ENCODE assay signal across 8 cellular contexts in the genomic region with DNA sequence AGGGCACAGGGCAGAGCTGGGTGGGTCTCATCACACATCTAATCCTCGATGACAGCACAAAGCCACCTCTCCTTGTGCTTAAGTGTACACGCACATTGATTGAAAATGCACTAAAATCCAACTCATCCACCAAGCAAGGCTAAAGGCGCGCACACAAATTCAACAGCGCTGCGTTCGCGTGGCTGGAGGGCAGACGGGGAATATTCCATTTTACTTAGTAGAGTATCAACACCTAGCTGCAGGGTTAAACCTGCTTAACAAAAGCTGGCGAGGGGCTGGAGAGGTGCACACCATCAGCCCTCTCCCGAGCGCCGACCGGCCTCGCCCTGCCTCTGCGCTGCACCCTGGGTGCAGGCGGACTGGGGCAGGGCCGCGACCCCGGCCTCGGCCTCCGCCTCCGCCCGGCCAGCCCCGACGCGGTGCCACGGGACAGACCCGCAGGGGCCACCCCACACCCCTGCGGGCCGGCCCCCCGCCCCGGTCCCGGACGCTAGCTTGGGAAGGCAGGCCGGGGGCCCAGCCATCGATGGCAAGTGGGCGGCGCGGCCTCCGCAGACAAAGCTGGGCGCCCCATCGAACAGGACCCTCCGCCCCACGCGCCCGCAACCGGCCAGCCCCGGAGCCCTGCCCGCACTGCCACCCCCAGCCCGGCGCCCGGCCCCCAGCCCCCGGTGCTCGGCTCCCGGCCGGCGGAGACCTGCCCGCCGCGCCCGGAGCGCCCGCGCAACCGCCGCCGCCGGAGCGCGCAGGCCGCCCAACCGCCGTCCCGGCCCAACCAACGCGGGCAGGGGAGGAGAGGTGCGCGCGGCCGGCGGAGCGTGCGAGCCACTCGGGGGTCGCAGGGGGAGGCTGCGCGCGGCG. TPM values are rescaled to one million over a fixed set of nuclear protein-coding genes. Genes with fewer than 3 reads are reported as not detected.
DNase-seq lines count a peak whose midpoint lies in the region; ATAC-seq and TF ChIP-seq lines count a peak whose summit lies in the region.

No MANE protein-coding gene starts in this region.

- peak; percentile 38 for DNase-seq in NCI-H1092 treated with DMSO at 0.1 percent for 48 hours (lab: John Stamatoyannopoulos, UW)
- no peak for DNase-seq in NCI-H1092 (lab: John Stamatoyannopoulos, UW)
- DNase-seq in HCEC 1CT = peak; percentile 17
- peak; percentile 11 for DNase-seq in MV-4-11 (lab: John Stamatoyannopoulos, UW)
- DNase-seq in activated CD4-positive, alpha-beta T cell treated with anti-CD3 and anti-CD28 coated beads, Interleukin-2, amount 50 U/mL, for 24 hours (ENCODE audit: low read depth in 1 of 2, low spot score in 1 of 2) = peak; percentile 15 to 36
- DNase-seq in epithelial cell of proximal tubule (ENCODE audit: low read depth) = no peak
- DNase-seq in mucosa of descending colon = peak in 1 of 3 donors; percentile 58
- no peak for DNase-seq in stimulated activated naive CD8-positive, alpha-beta T cell treated with anti-CD3 and anti-CD28 coated beads, Interleukin-15, Interleukin-2, amounts not matched to agents 100 U/mL and 50 U/mL, for 24 hours

- intact Hi-C loops in mucosa of descending colon (cut with DNase I, micrococcal nuclease) = no loop called here

- H3K9me3 ChIP-seq in mucosa of descending colon = no peaks in the 10 kb centered on the region

- no peak for TF ChIP-seq CTCF in epithelial cell of proximal tubule (conservative IDR thresholded peaks at IDR 0.05; ENCODE audit: low read depth, low read length)
- TF ChIP-seq CTCF in mucosa of descending colon (IDR thresholded peaks at IDR 0.05) = no peak

- peak overlapping the region; percentile 69 for H3K4me3 ChIP-seq in epithelial cell of proximal tubule (ENCODE audit: low read depth, low read length)
- peak overlapping the region; percentile 73 for H3K4me3 ChIP-seq in mucosa of descending colon

- ATAC-seq in mucosa of descending colon = peak; percentile 34
- ATAC-seq in stimulated activated naive CD8-positive, alpha-beta T cell treated with anti-CD3 and anti-CD28 coated beads, Interleukin-15, Interleukin-2, amounts not matched to agents 100 U/mL and 50 U/mL, for 24 hours = peak; percentile 8

- H3K36me3 ChIP-seq in mucosa of descending colon (ENCODE audit: low read depth) = peaks cover 6% of the 10 kb centered on the region

- H3K4me1 ChIP-seq in mucosa of descending colon (ENCODE audit: low read depth) = peaks cover 38% of the 10 kb centered on the region

RNA-seq across cellular contexts. Expression of gene PRDM10, which starts 0.9 kb away (rescaled TPM):
- 5.1 and 7.9 TPM in 2 replicates for total RNA-seq in epithelial cell of proximal tubule
- 10 to 100 TPM; 12.1 to 17.9 (median 14.0) TPM for total RNA-seq in mucosa of descending colon

Comparison
In these comparisons a context has a peak if more than half of its experiments do, and no peak if none do; other contexts are left out.
1. DNase-seq: peak in NCI-H1092 treated with DMSO at 0.1 percent for 48 hours (single experiment), HCEC 1CT (single experiment), MV-4-11 (single experiment) and activated CD4-positive, alpha-beta T cell treated with anti-CD3 and anti-CD28 coated beads, Interleukin-2, amount 50 U/mL, for 24 hours (2 of 2); none in NCI-H1092 (single experiment), epithelial cell of proximal tubule (single experiment) and stimulated activated naive CD8-positive, alpha-beta T cell treated with anti-CD3 and anti-CD28 coated beads, Interleukin-15, Interleukin-2, amounts not matched to agents 100 U/mL and 50 U/mL, for 24 hours (single experiment).